In the genomic region with DNA sequence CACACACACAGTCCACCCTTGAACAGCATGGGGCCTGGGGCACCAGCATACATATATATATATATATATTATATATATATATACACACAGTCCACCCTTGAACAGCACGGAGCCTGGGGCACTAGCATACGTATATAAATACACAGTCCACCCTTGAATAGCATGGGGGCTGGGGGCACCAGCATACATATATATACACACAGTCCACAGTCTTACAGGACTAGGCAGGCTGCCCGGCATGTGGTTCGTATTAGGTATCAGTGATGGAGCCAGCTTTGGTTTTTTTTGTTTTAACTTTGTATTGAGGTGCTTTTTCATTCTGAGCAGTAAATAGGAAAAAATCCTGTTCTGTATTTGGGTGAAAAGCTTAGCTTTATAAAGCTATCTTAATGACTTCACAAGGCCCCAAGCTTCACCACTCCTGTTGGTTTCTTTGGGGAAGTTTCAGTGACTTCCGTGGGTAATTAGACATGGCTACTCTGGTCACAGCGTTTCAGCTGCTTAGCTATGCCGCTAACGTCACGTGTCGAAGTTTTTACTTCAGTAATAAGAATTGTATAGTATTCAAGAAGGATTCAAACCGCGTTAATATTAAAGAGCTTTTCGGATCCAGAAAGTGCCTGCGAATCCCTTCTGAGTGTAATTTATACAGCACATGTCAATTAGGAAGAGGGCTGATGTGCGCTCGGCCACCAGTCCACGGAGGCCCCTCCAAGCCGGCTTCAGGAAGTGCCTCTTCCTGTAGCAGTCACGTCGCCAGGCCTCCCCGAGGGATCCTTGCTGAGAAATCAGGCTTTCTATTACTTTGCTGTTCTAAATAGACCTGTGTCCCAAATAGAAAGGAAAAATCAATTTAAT, we compare ENCODE assay signal across 14 cellular contexts.
DNase-seq lines count a peak whose midpoint lies in the region; ATAC-seq and TF ChIP-seq lines count a peak whose summit lies in the region.
"Had no signal": no experiment of that assay in that cellular context is flagged by ENCODE, and none has a peak within 500 bp of the region (broad histone marks: within the 10 kb centered on the region; RNA-seq: fewer than 3 reads in every experiment).

No MANE protein-coding gene starts in this region.

- ATAC-seq in lung (ENCODE audit: insufficient read depth, low FRiP score) (no peak), thoracic aorta (ENCODE audit: insufficient number of reproducible peaks, low FRiP score, low read depth) (no peak), HG03095 (IDR thresholded peaks at IDR 0.05; ENCODE audit: unreplicated experiment) (no peak), HG02885 (IDR thresholded peaks at IDR 0.05; ENCODE audit: poor library complexity, unreplicated experiment) (no peak), HG02884 (IDR thresholded peaks at IDR 0.05; ENCODE audit: unreplicated experiment) (no peak)

- H3K4me3 Mint-ChIP-seq in endodermal cell, result no peak overlapping the region

- H3K4me1 ChIP-seq in endodermal cell (ENCODE audit: control insufficient read depth, insufficient read depth, low read length), result no peaks in the 10 kb centered on the region
- peaks cover 0 to 3% of the 10 kb centered on the region in 2 donors for H3K4me1 ChIP-seq in lung (ENCODE audit: control insufficient read depth in 2 of 2, insufficient read depth in 2 of 2, low read length in 2 of 2)
- H3K4me1 ChIP-seq in thoracic aorta (ENCODE audit: control insufficient read depth in 1 of 2, low read depth in 2 of 2), result no peaks in the 10 kb centered on the region

- H3K27ac ChIP-seq in endodermal cell (ENCODE audit: low read depth, low read length) (peak overlapping the region; percentile 32), lung (ENCODE audit: low read depth in 1 of 2, low read length in 1 of 2) (peak overlapping the region; percentile 37 to 91), thoracic aorta (peak overlapping the region in 1 of 2 donors; percentile 32)
- H3K27ac ChIP-seq: 22Rv1 had no signal

- no peak overlapping the region for H3K27ac Mint-ChIP-seq in endodermal cell

- no peaks in the 10 kb centered on the region for H3K9me3 ChIP-seq in endodermal cell (ENCODE audit: control insufficient read depth, low read length)
- H3K9me3 ChIP-seq in lung (ENCODE audit: control insufficient read depth in 2 of 2, insufficient read depth in 1 of 2, low read length in 1 of 2), result no peaks in the 10 kb centered on the region
- H3K9me3 ChIP-seq in thoracic aorta, result no peaks in the 10 kb centered on the region
- H3K9me3 ChIP-seq: pancreas had no signal

- peaks cover 18% of the 10 kb centered on the region for H3K36me3 Mint-ChIP-seq in endodermal cell (ENCODE audit: low read depth)

- H3K9me3 Mint-ChIP-seq in endodermal cell, result peaks cover 4% of the 10 kb centered on the region

- 92% methylated on average over 19 to 21 of the region's 21 CpGs for WGBS in endodermal cell (ENCODE audit: insufficient coverage in 1 of 2, insufficient read length in 1 of 2), 2 experiments
- 35 to 52% methylated on average over 21 of the region's 21 CpGs for WGBS in lung, 2 donors

- H3K36me3 ChIP-seq in endodermal cell (ENCODE audit: control insufficient read depth, insufficient read depth, low read length) (peaks cover 12% of the 10 kb centered on the region), lung (ENCODE audit: control insufficient read depth in 2 of 2, insufficient read depth in 2 of 2, low read length in 2 of 2) (peaks cover 0 to 2% of the 10 kb centered on the region in 2 donors), thoracic aorta (no peaks in the 10 kb centered on the region)
- H3K36me3 ChIP-seq: pancreas had no signal

- no peaks in the 10 kb centered on the region for H3K4me1 Mint-ChIP-seq in endodermal cell

- H3K4me3 ChIP-seq in endodermal cell (ENCODE audit: low read length) (no peak overlapping the region), lung (no peak overlapping the region), thoracic aorta (peak overlapping the region; percentile 0)
- H3K4me3 ChIP-seq: pancreas had no signal

- no peaks in the 10 kb centered on the region for H3K27me3 Mint-ChIP-seq in endodermal cell (ENCODE audit: insufficient read depth)

- DNase-seq in NOMO-1 treated with DMSO at 0.1 percent for 48 hours (lab: John Stamatoyannopoulos, UW; ENCODE audit: unreplicated experiment) (peak; percentile 33), NOMO-1 treated with dmso at 0.1 percent for 144 hours (lab: John Stamatoyannopoulos, UW; ENCODE audit: unreplicated experiment) (no peak), endodermal cell (no peak), lung (ENCODE audit: low spot score) (no peak), thoracic aorta (ENCODE audit: low spot score) (no peak)
- DNase-seq: activated T-cell treated with anti-CD3 and anti-CD28 coated beads for 4 hours; MM.1S; NK-92 treated with Interleukin-12 subunit alpha and Interleukin-12 subunit beta, amount 100 ng/mL, for 24 hours; pancreas; T-helper 2 cell had no signal

- H3K27me3 ChIP-seq in endodermal cell (ENCODE audit: control insufficient read depth, insufficient read depth, low read length, poor library complexity, severe bottlenecking) (no peaks in the 10 kb centered on the region), lung (ENCODE audit: control insufficient read depth, insufficient read depth) (no peaks in the 10 kb centered on the region), thoracic aorta (replicated peaks; ENCODE audit: insufficient read depth) (no peaks in the 10 kb centered on the region)
- H3K27me3 ChIP-seq: pancreas had no signal

- TF ChIP-seq CTCF in endodermal cell (conservative IDR thresholded peaks at IDR 0.05) (no peak), lung (IDR thresholded peaks at IDR 0.05; ENCODE audit: control extremely low read depth, extremely low read depth) (no peak), thoracic aorta (IDR thresholded peaks at IDR 0.05) (no peak)

- H3K9ac ChIP-seq in endodermal cell (ENCODE audit: extremely low read depth, low read length, poor library complexity, severe bottlenecking), result no peak overlapping the region
